1 cellular context compared by ENCODE assay signal in the genomic region with DNA sequence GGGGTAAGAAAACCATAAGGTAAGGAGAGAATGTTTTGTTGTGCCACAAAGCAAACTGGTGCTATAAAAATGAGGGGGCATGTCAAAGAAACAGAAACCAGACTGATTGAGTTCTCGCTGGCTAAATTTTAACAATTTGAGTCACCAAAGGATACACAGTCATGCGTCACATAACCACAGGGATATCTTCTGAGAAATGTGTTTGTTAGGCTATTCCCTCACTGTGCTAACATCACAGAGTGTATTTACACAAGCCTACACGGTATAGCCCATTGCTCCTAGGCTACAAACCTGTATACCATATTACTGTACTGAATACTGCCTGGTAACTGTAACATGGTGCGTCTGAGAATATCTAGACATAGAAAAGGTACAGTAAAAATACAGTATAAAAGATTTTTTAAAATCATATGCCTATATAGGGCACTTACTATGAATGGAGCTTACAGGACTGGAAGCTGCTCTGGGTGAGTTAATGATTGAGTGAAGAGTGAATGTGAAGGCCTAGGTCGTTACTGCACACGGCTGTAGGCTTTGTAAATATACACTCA.
TF ChIP-seq lines count a peak whose summit lies in the region.

No MANE protein-coding gene starts in this region.

TF ChIP-seq in GM12878, 131 proteins besides CTCF, POLR2A, EP300 and RAD21 (continued from another document and continues in another):
- TF ChIP-seq, protein P1, sequence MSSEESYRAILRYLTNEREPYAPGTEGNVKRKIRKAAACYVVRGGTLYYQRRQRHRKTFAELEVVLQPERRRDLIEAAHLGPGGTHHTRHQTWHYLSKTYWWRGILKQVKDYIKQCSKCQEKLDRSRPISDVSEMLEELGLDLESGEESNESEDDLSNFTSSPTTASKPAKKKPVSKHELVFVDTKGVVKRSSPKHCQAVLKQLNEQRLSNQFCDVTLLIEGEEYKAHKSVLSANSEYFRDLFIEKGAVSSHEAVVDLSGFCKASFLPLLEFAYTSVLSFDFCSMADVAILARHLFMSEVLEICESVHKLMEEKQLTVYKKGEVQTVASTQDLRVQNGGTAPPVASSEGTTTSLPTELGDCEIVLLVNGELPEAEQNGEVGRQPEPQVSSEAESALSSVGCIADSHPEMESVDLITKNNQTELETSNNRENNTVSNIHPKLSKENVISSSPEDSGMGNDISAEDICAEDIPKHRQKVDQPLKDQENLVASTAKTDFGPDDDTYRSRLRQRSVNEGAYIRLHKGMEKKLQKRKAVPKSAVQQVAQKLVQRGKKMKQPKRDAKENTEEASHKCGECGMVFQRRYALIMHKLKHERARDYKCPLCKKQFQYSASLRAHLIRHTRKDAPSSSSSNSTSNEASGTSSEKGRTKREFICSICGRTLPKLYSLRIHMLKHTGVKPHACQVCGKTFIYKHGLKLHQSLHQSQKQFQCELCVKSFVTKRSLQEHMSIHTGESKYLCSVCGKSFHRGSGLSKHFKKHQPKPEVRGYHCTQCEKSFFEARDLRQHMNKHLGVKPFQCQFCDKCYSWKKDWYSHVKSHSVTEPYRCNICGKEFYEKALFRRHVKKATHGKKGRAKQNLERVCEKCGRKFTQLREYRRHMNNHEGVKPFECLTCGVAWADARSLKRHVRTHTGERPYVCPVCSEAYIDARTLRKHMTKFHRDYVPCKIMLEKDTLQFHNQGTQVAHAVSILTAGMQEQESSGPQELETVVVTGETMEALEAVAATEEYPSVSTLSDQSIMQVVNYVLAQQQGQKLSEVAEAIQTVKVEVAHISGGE (CRISPR knock-in tag; IDR thresholded peaks at IDR 0.05), result no peak
- TF ChIP-seq IRF4 (IDR thresholded peaks at IDR 0.05; ENCODE audit: low read depth, low read length) (peak; percentile 91), CREM (IDR thresholded peaks at IDR 0.05; ENCODE audit: low read depth) (peak; percentile 94), ETV6 (conservative IDR thresholded peaks at IDR 0.05 in 1 of 2, IDR thresholded peaks at IDR 0.05 in 1 of 2; ENCODE audit: borderline replicate concordance in 1 of 2, low read depth in 1 of 2) (peak in 1 of 2 experiments; percentile 64; a peak in 1 of 4 replicates), IKZF2 (IDR thresholded peaks at IDR 0.05) (peak; percentile 95), RBBP5 (conservative IDR thresholded peaks at IDR 0.05) (no peak), SMC3 (IDR thresholded peaks at IDR 0.05; ENCODE audit: borderline replicate concordance, low read length) (no peak), EGR1 (IDR thresholded peaks at IDR 0.05; ENCODE audit: borderline replicate concordance in 1 of 2, low read depth in 2 of 2, low read length in 2 of 2) (no peak), YY1 (IDR thresholded peaks at IDR 0.05; ENCODE audit: low read depth, low read length) (no peak), ZNF24 (IDR thresholded peaks at IDR 0.05) (no peak; the same call in 1 of the 2 replicates), ASH2L (IDR thresholded peaks at IDR 0.05; ENCODE audit: borderline replicate concordance, low read depth) (no peak), SREBF2 (IDR thresholded peaks at IDR 0.05; ENCODE audit: low read length) (no peak), JUNB (IDR thresholded peaks at IDR 0.05) (peak; percentile 95), SRF (IDR thresholded peaks at IDR 0.05; ENCODE audit: low read depth in 2 of 2, low read length in 2 of 2) (no peak), MYC (IDR thresholded peaks at IDR 0.05; ENCODE audit: insufficient read depth, insufficient read length, insufficient replicate concordance, low read length, severe bottlenecking) (no peak), EED (IDR thresholded peaks at IDR 0.05; ENCODE audit: low read depth) (peak; percentile 91), MTA2 (IDR thresholded peaks at IDR 0.05; ENCODE audit: low read depth) (peak; percentile 91), IKZF1 (conservative IDR thresholded peaks at IDR 0.05) (peak; percentile 88), ZNF207 (IDR thresholded peaks at IDR 0.05; ENCODE audit: borderline replicate concordance) (no peak), POU2F2 (IDR thresholded peaks at IDR 0.05; ENCODE audit: borderline replicate concordance, low read depth, low read length) (peak; percentile 55; the same call in 1 of the 3 replicates)
- TF ChIP-seq, protein P2, sequence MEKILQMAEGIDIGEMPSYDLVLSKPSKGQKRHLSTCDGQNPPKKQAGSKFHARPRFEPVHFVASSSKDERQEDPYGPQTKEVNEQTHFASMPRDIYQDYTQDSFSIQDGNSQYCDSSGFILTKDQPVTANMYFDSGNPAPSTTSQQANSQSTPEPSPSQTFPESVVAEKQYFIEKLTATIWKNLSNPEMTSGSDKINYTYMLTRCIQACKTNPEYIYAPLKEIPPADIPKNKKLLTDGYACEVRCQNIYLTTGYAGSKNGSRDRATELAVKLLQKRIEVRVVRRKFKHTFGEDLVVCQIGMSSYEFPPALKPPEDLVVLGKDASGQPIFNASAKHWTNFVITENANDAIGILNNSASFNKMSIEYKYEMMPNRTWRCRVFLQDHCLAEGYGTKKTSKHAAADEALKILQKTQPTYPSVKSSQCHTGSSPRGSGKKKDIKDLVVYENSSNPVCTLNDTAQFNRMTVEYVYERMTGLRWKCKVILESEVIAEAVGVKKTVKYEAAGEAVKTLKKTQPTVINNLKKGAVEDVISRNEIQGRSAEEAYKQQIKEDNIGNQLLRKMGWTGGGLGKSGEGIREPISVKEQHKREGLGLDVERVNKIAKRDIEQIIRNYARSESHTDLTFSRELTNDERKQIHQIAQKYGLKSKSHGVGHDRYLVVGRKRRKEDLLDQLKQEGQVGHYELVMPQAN (conservative IDR thresholded peaks at IDR 0.05), result no peak
- TF ChIP-seq, protein P3, sequence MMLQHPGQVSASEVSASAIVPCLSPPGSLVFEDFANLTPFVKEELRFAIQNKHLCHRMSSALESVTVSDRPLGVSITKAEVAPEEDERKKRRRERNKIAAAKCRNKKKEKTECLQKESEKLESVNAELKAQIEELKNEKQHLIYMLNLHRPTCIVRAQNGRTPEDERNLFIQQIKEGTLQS (IDR thresholded peaks at IDR 0.05; ENCODE audit: borderline replicate concordance, extremely low read depth, low read depth, low read length), result no peak
- TF ChIP-seq, protein P4, sequence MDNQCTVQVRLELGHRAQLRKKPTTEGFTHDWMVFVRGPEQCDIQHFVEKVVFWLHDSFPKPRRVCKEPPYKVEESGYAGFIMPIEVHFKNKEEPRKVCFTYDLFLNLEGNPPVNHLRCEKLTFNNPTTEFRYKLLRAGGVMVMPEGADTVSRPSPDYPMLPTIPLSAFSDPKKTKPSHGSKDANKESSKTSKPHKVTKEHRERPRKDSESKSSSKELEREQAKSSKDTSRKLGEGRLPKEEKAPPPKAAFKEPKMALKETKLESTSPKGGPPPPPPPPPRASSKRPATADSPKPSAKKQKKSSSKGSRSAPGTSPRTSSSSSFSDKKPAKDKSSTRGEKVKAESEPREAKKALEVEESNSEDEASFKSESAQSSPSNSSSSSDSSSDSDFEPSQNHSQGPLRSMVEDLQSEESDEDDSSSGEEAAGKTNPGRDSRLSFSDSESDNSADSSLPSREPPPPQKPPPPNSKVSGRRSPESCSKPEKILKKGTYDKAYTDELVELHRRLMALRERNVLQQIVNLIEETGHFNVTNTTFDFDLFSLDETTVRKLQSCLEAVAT (IDR thresholded peaks at IDR 0.05), result peak; percentile 45; the same call in 1 of the 2 replicates
- TF ChIP-seq, protein P5, sequence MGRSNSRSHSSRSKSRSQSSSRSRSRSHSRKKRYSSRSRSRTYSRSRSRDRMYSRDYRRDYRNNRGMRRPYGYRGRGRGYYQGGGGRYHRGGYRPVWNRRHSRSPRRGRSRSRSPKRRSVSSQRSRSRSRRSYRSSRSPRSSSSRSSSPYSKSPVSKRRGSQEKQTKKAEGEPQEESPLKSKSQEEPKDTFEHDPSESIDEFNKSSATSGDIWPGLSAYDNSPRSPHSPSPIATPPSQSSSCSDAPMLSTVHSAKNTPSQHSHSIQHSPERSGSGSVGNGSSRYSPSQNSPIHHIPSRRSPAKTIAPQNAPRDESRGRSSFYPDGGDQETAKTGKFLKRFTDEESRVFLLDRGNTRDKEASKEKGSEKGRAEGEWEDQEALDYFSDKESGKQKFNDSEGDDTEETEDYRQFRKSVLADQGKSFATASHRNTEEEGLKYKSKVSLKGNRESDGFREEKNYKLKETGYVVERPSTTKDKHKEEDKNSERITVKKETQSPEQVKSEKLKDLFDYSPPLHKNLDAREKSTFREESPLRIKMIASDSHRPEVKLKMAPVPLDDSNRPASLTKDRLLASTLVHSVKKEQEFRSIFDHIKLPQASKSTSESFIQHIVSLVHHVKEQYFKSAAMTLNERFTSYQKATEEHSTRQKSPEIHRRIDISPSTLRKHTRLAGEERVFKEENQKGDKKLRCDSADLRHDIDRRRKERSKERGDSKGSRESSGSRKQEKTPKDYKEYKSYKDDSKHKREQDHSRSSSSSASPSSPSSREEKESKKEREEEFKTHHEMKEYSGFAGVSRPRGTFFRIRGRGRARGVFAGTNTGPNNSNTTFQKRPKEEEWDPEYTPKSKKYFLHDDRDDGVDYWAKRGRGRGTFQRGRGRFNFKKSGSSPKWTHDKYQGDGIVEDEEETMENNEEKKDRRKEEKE (IDR thresholded peaks at IDR 0.05), result no peak
- TF ChIP-seq, protein P6, sequence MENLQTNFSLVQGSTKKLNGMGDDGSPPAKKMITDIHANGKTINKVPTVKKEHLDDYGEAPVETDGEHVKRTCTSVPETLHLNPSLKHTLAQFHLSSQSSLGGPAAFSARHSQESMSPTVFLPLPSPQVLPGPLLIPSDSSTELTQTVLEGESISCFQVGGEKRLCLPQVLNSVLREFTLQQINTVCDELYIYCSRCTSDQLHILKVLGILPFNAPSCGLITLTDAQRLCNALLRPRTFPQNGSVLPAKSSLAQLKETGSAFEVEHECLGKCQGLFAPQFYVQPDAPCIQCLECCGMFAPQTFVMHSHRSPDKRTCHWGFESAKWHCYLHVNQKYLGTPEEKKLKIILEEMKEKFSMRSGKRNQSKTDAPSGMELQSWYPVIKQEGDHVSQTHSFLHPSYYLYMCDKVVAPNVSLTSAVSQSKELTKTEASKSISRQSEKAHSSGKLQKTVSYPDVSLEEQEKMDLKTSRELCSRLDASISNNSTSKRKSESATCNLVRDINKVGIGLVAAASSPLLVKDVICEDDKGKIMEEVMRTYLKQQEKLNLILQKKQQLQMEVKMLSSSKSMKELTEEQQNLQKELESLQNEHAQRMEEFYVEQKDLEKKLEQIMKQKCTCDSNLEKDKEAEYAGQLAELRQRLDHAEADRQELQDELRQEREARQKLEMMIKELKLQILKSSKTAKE (IDR thresholded peaks at IDR 0.05; ENCODE audit: low read depth, poor library complexity, severe bottlenecking), result peak; percentile 94
- TF ChIP-seq, protein P7, sequence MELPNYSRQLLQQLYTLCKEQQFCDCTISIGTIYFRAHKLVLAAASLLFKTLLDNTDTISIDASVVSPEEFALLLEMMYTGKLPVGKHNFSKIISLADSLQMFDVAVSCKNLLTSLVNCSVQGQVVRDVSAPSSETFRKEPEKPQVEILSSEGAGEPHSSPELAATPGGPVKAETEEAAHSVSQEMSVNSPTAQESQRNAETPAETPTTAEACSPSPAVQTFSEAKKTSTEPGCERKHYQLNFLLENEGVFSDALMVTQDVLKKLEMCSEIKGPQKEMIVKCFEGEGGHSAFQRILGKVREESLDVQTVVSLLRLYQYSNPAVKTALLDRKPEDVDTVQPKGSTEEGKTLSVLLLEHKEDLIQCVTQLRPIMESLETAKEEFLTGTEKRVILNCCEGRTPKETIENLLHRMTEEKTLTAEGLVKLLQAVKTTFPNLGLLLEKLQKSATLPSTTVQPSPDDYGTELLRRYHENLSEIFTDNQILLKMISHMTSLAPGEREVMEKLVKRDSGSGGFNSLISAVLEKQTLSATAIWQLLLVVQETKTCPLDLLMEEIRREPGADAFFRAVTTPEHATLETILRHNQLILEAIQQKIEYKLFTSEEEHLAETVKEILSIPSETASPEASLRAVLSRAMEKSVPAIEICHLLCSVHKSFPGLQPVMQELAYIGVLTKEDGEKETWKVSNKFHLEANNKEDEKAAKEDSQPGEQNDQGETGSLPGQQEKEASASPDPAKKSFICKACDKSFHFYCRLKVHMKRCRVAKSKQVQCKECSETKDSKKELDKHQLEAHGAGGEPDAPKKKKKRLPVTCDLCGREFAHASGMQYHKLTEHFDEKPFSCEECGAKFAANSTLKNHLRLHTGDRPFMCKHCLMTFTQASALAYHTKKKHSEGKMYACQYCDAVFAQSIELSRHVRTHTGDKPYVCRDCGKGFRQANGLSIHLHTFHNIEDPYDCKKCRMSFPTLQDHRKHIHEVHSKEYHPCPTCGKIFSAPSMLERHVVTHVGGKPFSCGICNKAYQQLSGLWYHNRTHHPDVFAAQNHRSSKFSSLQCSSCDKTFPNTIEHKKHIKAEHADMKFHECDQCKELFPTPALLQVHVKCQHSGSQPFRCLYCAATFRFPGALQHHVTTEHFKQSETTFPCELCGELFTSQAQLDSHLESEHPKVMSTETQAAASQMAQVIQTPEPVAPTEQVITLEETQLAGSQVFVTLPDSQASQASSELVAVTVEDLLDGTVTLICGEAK (IDR thresholded peaks at IDR 0.05; ENCODE audit: borderline replicate concordance), result no peak; the same call in 1 of the 2 replicates
- TF ChIP-seq, protein P8, sequence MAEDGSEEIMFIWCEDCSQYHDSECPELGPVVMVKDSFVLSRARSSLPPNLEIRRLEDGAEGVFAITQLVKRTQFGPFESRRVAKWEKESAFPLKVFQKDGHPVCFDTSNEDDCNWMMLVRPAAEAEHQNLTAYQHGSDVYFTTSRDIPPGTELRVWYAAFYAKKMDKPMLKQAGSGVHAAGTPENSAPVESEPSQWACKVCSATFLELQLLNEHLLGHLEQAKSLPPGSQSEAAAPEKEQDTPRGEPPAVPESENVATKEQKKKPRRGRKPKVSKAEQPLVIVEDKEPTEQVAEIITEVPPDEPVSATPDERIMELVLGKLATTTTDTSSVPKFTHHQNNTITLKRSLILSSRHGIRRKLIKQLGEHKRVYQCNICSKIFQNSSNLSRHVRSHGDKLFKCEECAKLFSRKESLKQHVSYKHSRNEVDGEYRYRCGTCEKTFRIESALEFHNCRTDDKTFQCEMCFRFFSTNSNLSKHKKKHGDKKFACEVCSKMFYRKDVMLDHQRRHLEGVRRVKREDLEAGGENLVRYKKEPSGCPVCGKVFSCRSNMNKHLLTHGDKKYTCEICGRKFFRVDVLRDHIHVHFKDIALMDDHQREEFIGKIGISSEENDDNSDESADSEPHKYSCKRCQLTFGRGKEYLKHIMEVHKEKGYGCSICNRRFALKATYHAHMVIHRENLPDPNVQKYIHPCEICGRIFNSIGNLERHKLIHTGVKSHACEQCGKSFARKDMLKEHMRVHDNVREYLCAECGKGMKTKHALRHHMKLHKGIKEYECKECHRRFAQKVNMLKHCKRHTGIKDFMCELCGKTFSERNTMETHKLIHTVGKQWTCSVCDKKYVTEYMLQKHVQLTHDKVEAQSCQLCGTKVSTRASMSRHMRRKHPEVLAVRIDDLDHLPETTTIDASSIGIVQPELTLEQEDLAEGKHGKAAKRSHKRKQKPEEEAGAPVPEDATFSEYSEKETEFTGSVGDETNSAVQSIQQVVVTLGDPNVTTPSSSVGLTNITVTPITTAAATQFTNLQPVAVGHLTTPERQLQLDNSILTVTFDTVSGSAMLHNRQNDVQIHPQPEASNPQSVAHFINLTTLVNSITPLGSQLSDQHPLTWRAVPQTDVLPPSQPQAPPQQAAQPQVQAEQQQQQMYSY (CRISPR knock-in tag; IDR thresholded peaks at IDR 0.05), result no peak
- TF ChIP-seq, protein P9, sequence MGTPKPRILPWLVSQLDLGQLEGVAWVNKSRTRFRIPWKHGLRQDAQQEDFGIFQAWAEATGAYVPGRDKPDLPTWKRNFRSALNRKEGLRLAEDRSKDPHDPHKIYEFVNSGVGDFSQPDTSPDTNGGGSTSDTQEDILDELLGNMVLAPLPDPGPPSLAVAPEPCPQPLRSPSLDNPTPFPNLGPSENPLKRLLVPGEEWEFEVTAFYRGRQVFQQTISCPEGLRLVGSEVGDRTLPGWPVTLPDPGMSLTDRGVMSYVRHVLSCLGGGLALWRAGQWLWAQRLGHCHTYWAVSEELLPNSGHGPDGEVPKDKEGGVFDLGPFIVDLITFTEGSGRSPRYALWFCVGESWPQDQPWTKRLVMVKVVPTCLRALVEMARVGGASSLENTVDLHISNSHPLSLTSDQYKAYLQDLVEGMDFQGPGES (IDR thresholded peaks at IDR 0.05), result no peak
